27 cellular contexts compared by ENCODE assay signal in the genomic region with DNA sequence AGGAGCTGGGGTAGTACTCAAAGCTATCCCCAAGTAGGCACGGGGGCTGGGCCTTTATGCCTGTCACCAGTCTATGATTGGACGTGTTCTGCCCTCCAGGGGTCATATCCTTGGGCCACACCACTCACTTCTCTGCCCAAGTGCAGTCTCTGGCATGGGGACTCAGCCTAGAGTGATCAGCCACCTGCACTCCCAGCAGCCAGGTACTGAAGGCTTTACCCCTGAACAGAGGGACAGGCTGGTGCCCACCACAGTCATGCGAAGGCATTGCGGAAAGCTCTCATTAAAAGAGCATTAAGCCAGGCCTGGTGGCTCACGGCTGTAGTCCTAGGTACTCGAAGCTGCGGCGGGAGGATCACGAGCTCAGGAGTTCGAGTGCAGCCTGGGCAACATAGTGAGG.
"Had no signal": no experiment of that assay in that cellular context is flagged by ENCODE, and none has a peak within 500 bp of the region (broad histone marks: within the 10 kb centered on the region; RNA-seq: fewer than 3 reads in every experiment).

No MANE protein-coding gene starts in this region.

- H3K27ac ChIP-seq: colonic mucosa, esophagus muscularis mucosa, foreskin keratinocyte, gastroesophageal sphincter, heart right ventricle, lower lobe of right lung, ovary, psoas muscle, thoracic aorta, vagina had no signal

- H3K4me1 ChIP-seq: foreskin keratinocyte had no signal

- H3K9me3 Mint-ChIP-seq: central memory CD8-positive, alpha-beta T cell; dendritic cell treated with granulocyte-macrophage colony-stimulating factor and Interleukin-4, amounts not matched to agents 40 ng/mL and 50 ng/mL, for 4 days; stimulated activated effector memory CD8-positive, alpha-beta T cell treated with anti-CD3 and anti-CD28 coated beads, Interleukin-12 subunit alpha, Interleukin-12 subunit beta, amount 100 ng/mL, for 72 hours had no signal

- H3K27me3 ChIP-seq: colonic mucosa, esophagus muscularis mucosa, foreskin keratinocyte, gastroesophageal sphincter, heart right ventricle, ovary, tibial nerve, vagina had no signal

- H3K36me3 ChIP-seq: colonic mucosa, esophagus muscularis mucosa, gastroesophageal sphincter, heart right ventricle, lower lobe of right lung, ovary, thoracic aorta, tibial nerve, vagina had no signal

- H3K4me3 Mint-ChIP-seq: central memory CD8-positive, alpha-beta T cell; dendritic cell treated with granulocyte-macrophage colony-stimulating factor and Interleukin-4, amounts not matched to agents 40 ng/mL and 50 ng/mL, for 4 days; immature natural killer cell; nephron; stimulated activated effector memory CD8-positive, alpha-beta T cell treated with anti-CD3 and anti-CD28 coated beads, Interleukin-12 subunit alpha, Interleukin-12 subunit beta, amount 100 ng/mL, for 72 hours had no signal

- H3K27me3 Mint-ChIP-seq: central memory CD8-positive, alpha-beta T cell; dendritic cell treated with granulocyte-macrophage colony-stimulating factor and Interleukin-4, amounts not matched to agents 40 ng/mL and 50 ng/mL, for 4 days had no signal

- H3K36me3 Mint-ChIP-seq: stimulated activated effector memory CD8-positive, alpha-beta T cell treated with anti-CD3 and anti-CD28 coated beads, Interleukin-12 subunit alpha, Interleukin-12 subunit beta, amount 100 ng/mL, for 72 hours had no signal

- H3K4me3 ChIP-seq: colonic mucosa, esophagus muscularis mucosa, gastroesophageal sphincter, heart right ventricle, lower lobe of right lung, ovary, psoas muscle, thoracic aorta, tibial nerve, vagina had no signal

- DNase-seq: colonic mucosa; effector CD8-positive, alpha-beta T cell; foreskin keratinocyte; heart right ventricle; hippocampal formation; immature natural killer cell; islet precursor cell; kidney glomerular epithelial cell; left ventricle myocardium superior; lower lobe of right lung; nucleus accumbens; ovary; psoas muscle; stimulated activated CD4-positive, alpha-beta T cell treated with anti-CD3 and anti-CD28 coated beads, Interleukin-2, amount 100 ng/mL, for 24 hours; stimulated activated CD4-positive, alpha-beta T cell treated with anti-CD3 and anti-CD28 coated beads, Interleukin-4, amount 100 ng/mL, for 24 hours; stimulated activated naive CD8-positive, alpha-beta T cell treated with anti-CD3 and anti-CD28 coated beads, Interleukin-15, Interleukin-2, amounts not matched to agents 100 U/mL and 50 U/mL, for 24 hours had no signal

- H3K27ac Mint-ChIP-seq: dendritic cell treated with granulocyte-macrophage colony-stimulating factor and Interleukin-4, amounts not matched to agents 40 ng/mL and 50 ng/mL, for 4 days; nephron; stimulated activated effector memory CD8-positive, alpha-beta T cell treated with anti-CD3 and anti-CD28 coated beads, Interleukin-12 subunit alpha, Interleukin-12 subunit beta, amount 100 ng/mL, for 72 hours had no signal

- H3K9me3 ChIP-seq: colonic mucosa, esophagus muscularis mucosa, gastroesophageal sphincter, heart right ventricle, lower lobe of right lung, ovary, psoas muscle, thoracic aorta, tibial nerve had no signal

- ATAC-seq: foreskin keratinocyte; gastroesophageal sphincter; heart right ventricle; left colon; left ventricle myocardium superior; lower lobe of right lung; psoas muscle; right cardiac atrium; stimulated activated effector memory CD8-positive, alpha-beta T cell treated with anti-CD3 and anti-CD28 coated beads, Interleukin-12 subunit alpha, Interleukin-12 subunit beta, amount 100 ng/mL, for 72 hours; stimulated activated naive CD8-positive, alpha-beta T cell treated with anti-CD3 and anti-CD28 coated beads, Interleukin-15, Interleukin-2, amounts not matched to agents 100 U/mL and 50 U/mL, for 24 hours had no signal
